Comparison of ENCODE assay signal across 9 cellular contexts in the genomic region with DNA sequence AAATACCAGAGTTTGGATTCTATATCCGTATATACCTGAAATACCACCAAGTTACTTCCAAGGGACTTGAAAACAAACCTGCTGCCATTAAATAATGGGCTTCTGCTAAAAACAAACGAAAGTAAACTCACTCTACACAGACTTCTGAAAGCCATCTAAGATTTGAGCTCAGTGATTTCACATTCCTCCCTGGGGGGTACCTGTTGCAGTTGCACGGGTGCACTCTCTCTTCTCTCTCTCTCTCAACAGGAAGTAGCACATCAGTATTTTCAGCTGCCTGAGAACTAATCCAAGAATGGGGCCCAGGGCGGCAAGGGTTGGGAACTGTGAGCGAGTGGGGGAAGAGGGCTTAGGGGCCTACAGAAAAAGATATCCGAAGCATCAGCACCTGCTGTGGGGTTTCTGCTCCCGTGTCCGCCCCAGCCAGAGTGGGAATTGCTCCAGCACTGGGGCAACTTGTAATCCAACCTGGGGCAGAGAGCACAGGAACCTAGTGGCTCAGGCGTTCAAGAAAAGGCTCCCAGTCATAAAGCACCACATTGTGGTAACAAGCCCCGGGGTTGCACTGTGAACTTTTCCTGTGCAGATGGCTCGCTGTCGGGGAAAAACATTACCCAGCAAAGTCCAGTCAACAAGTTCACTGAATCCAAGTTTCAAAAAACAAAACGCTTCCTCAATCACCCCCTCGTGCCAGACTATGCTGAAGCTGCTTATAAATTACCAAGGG.
DNase-seq lines count a peak whose midpoint lies in the region; ATAC-seq, FAIRE-seq and TF ChIP-seq lines count a peak whose summit lies in the region.
"Had no signal": no experiment of that assay in that cellular context is flagged by ENCODE, and none has a peak within 500 bp of the region (broad histone marks: within the 10 kb centered on the region; RNA-seq: fewer than 3 reads in every experiment).

No MANE protein-coding gene starts in this region.

- no peak overlapping the region for H2AFZ ChIP-seq in astrocyte (ENCODE audit: low read depth, low read length)

- intact Hi-C loops in left lung (cut with DNase I) = no loop called here

- H3K4me3 Mint-ChIP-seq in astrocyte (ENCODE audit: unreplicated experiment) = no peak overlapping the region

- H3K9ac ChIP-seq in astrocyte (ENCODE audit: low read length) = no peak overlapping the region

- H3K4me1 ChIP-seq in astrocyte (ENCODE audit: insufficient read depth, low read length) = peaks cover 16% of the 10 kb centered on the region
- H3K4me1 ChIP-seq in left lung = peaks cover 5 to 16% of the 10 kb centered on the region in 2 donors
- peaks cover 9% of the 10 kb centered on the region for H3K4me1 ChIP-seq in thymus (ENCODE audit: control insufficient read depth, insufficient read depth, low read length)

- H4K20me1 ChIP-seq in astrocyte (ENCODE audit: insufficient read depth, low read length) = no peaks in the 10 kb centered on the region

- H3K27ac Mint-ChIP-seq in astrocyte (ENCODE audit: unreplicated experiment) = peak overlapping the region; percentile 96
- H3K27ac Mint-ChIP-seq: dendritic cell treated with granulocyte-macrophage colony-stimulating factor and Interleukin-4, amounts not matched to agents 40 ng/mL and 50 ng/mL, for 4 days had no signal

- H3K9me3 ChIP-seq in astrocyte (ENCODE audit: insufficient read depth, low read depth, low read length) (no peaks in the 10 kb centered on the region), left lung (no peaks in the 10 kb centered on the region), thymus (ENCODE audit: control insufficient read depth) (no peaks in the 10 kb centered on the region)

- H3K4me1 Mint-ChIP-seq in astrocyte (ENCODE audit: low read depth, unreplicated experiment) = peaks cover 67% of the 10 kb centered on the region

- H3K27me3 ChIP-seq in astrocyte (ENCODE audit: insufficient read depth, low read length) (peaks cover 7% of the 10 kb centered on the region), left lung (peaks cover 0 to 4% of the 10 kb centered on the region in 2 donors), thymus (ENCODE audit: control insufficient read depth, insufficient read depth) (no peaks in the 10 kb centered on the region)

- H3K36me3 Mint-ChIP-seq in astrocyte (ENCODE audit: low read depth, unreplicated experiment) = no peaks in the 10 kb centered on the region

- H3K4me3 ChIP-seq in astrocyte (ENCODE audit: insufficient read depth, low read depth, low read length) (peak overlapping the region; percentile 65), left lung (peak overlapping the region in 1 of 2 donors; percentile 34), thymus (ENCODE audit: low read length) (peak overlapping the region; percentile 52)

- no peak for FAIRE-seq in astrocyte (lab: Jason Lieb, UNC)

- no peaks in the 10 kb centered on the region for H3K9me3 Mint-ChIP-seq in astrocyte (ENCODE audit: unreplicated experiment)
- H3K9me3 Mint-ChIP-seq: dendritic cell treated with granulocyte-macrophage colony-stimulating factor and Interleukin-4, amounts not matched to agents 40 ng/mL and 50 ng/mL, for 4 days had no signal

- H3K4me2 ChIP-seq in astrocyte (ENCODE audit: low read length) = peak overlapping the region; percentile 90

- H3K27ac ChIP-seq in astrocyte (ENCODE audit: low read depth, low read length) = no peak overlapping the region
- H3K27ac ChIP-seq in left lung = peak overlapping the region; percentile 53 to 55
- peak overlapping the region; percentile 62 for H3K27ac ChIP-seq in thymus (ENCODE audit: low read depth)

- H3K36me3 ChIP-seq in astrocyte (ENCODE audit: insufficient read depth, low read length) = no peaks in the 10 kb centered on the region
- no peaks in the 10 kb centered on the region for H3K36me3 ChIP-seq in left lung
- H3K36me3 ChIP-seq in thymus (ENCODE audit: control insufficient read depth, insufficient read depth) = no peaks in the 10 kb centered on the region

- WGBS in thymus = 21% methylated on average over 14 of the region's 14 CpGs

- TF ChIP-seq CTCF in astrocyte (IDR thresholded peaks at IDR 0.05; ENCODE audit: insufficient read depth, low read depth, low read length) (no peak), left lung (IDR thresholded peaks at IDR 0.05) (no peak)

- DNase-seq in activated effector memory CD4-positive, alpha-beta T cell treated with Interleukin-2 at 50 U/mL for 16 hours = peak; percentile 7
- DNase-seq in activated effector memory CD4-positive, alpha-beta T cell treated with anti-CD3 and anti-CD28 coated beads, Interleukin-2, amount 50 U/mL, for 16 hours = no peak
- DNase-seq in NCI-H446 treated with DMSO at 0.1 percent for 48 hours (lab: John Stamatoyannopoulos, UW) = peak; percentile 72
- no peak for DNase-seq in astrocyte (ENCODE audit: low read depth)
- peak in 1 of 2 donors; percentile 58 for DNase-seq in left lung
- no peak for DNase-seq in AG20443 (ENCODE audit: low spot score)

- H3K27me3 Mint-ChIP-seq in astrocyte (ENCODE audit: low read depth, unreplicated experiment) = no peaks in the 10 kb centered on the region

- H3K79me2 ChIP-seq in astrocyte (ENCODE audit: insufficient read depth, low read length) = no peaks in the 10 kb centered on the region

- ATAC-seq in HG02763 (IDR thresholded peaks at IDR 0.05; ENCODE audit: unreplicated experiment) = peak; percentile 80
- peak; percentile 26 for ATAC-seq in left lung

Comparison
In these comparisons a context has a peak if more than half of its experiments do, and no peak if none do; other contexts are left out.
1. DNase-seq: peak in activated effector memory CD4-positive, alpha-beta T cell treated with Interleukin-2 at 50 U/mL for 16 hours (single experiment) and NCI-H446 treated with DMSO at 0.1 percent for 48 hours (single experiment); none in activated effector memory CD4-positive, alpha-beta T cell treated with anti-CD3 and anti-CD28 coated beads, Interleukin-2, amount 50 U/mL, for 16 hours (single experiment), astrocyte (single experiment) and AG20443 (single experiment).